ENCODE assay signal across 8 cellular contexts in genomic region chr20:47784599-47785320, GRCh38. TPM values are rescaled to one million over a fixed set of nuclear protein-coding genes. Genes with fewer than 3 reads are reported as not detected.
A peak's percentile ranks its signal among the peaks of the same experiment; 100 is the strongest.
DNase-seq lines count a peak whose midpoint lies in the region; ATAC-seq and TF ChIP-seq lines count a peak whose summit lies in the region.

No MANE protein-coding gene starts in this region.

- CTCF ChIA-PET in PC-3 (lab: Charles Lee), result interaction anchor here (0.9 kb wide), 1 partner anchor 836 kb away, joined by 3 read pairs; no protein-coding TSS in a partner anchor

- peaks cover 37% of the 10 kb centered on the region for H4K20me1 ChIP-seq in PC-3 (ENCODE audit: low read length)

- H3K79me2 ChIP-seq in PC-3 (ENCODE audit: low read length), result peaks cover 69% of the 10 kb centered on the region

- H3K36me3 ChIP-seq in PC-3 (ENCODE audit: low read depth, low read length), result peaks cover 16% of the 10 kb centered on the region
- peaks cover 0 to 8% of the 10 kb centered on the region in 2 donors for H3K36me3 ChIP-seq in esophagus (ENCODE audit: control insufficient read depth in 2 of 2, insufficient read depth in 2 of 2, low read length in 1 of 2)

- peak overlapping the region; percentile 88 for H3K9ac ChIP-seq in PC-3 (ENCODE audit: low read length)

- H3K27me3 ChIP-seq in PC-3 (ENCODE audit: low read length), result no peaks in the 10 kb centered on the region
- no peaks in the 10 kb centered on the region for H3K27me3 ChIP-seq in esophagus (ENCODE audit: control insufficient read depth in 1 of 2, insufficient read depth in 2 of 2, low read length in 2 of 2)

- no peaks in the 10 kb centered on the region for H3K9me2 ChIP-seq in PC-3 (replicated peaks; ENCODE audit: low read length)

- DNase-seq in GM12865 (ENCODE audit: low read depth) (peak; percentile 12), PC-3 (peak; percentile 74), myocyte (ENCODE audit: low read depth) (peak; percentile 27), NCI-H2196 (lab: John Stamatoyannopoulos, UW; ENCODE audit: unreplicated experiment) (no peak), GM19238 (ENCODE audit: insufficient read length, low spot score) (no peak)

- ATAC-seq in PC-3 (peak; percentile 3), HG03139 (IDR thresholded peaks at IDR 0.05; ENCODE audit: unreplicated experiment) (no peak), HG03025 (IDR thresholded peaks at IDR 0.05; ENCODE audit: low FRiP score, unreplicated experiment) (no peak)

- H3F3A ChIP-seq in PC-3 (ENCODE audit: low read length, unreplicated experiment), result peaks cover 8% of the 10 kb centered on the region

- no TSS peak for BruUV-seq in PC-3 (replicated peaks; lab: Mats Ljungman, UMichigan)

- H3K4me1 ChIP-seq in PC-3 (ENCODE audit: insufficient read depth, low read length) (peaks cover 52% of the 10 kb centered on the region), esophagus (ENCODE audit: control insufficient read depth in 2 of 2, insufficient read depth in 2 of 2, low read length in 1 of 2) (peaks cover 5 to 15% of the 10 kb centered on the region in 2 donors)

- TF ChIP-seq CTCF in GM12865 (IDR thresholded peaks at IDR 0.05; ENCODE audit: insufficient read depth, low read depth, low read length, missing control alignments), result no peak
- peak; percentile 49; the same call in 1 of the 2 replicates for TF ChIP-seq CTCF in PC-3 (conservative IDR thresholded peaks at IDR 0.05; ENCODE audit: low read depth, low read length)

- POLR2A ChIA-PET in PC-3 (lab: Charles Lee; ENCODE audit: unreplicated experiment), result no interaction called here

- H3K4me3 ChIP-seq in GM12865 (ENCODE audit: low read depth, low read length) (peak overlapping the region; percentile 41), PC-3 (ENCODE audit: low read length) (peak overlapping the region; percentile 96), esophagus (ENCODE audit: low read depth in 1 of 2, low read length in 2 of 2) (peak overlapping the region; percentile 70 to 85)

- H3K4me2 ChIP-seq in PC-3 (ENCODE audit: low read length), result peak overlapping the region; percentile 94

- no peaks in the 10 kb centered on the region for H3K9me3 ChIP-seq in PC-3 (ENCODE audit: low read length)
- no peaks in the 10 kb centered on the region for H3K9me3 ChIP-seq in esophagus (ENCODE audit: control insufficient read depth in 2 of 2, insufficient read depth in 1 of 2, low read depth in 1 of 2, low read length in 1 of 2)

- WGBS in esophagus, 2 donors, result 1 to 3% methylated on average over 33 to 69 of the region's 69 CpGs

- intact Hi-C loops in PC-3 (cut with micrococcal nuclease), result loop anchor here (5.0 to 10.0 kb wide), 2 partner anchors 143 to 230 kb away; no protein-coding TSS in a partner anchor

- H2AFZ ChIP-seq in PC-3 (ENCODE audit: low read length), result 0 out of 2 replicates have a peak overlapping the region, but pooled peaks have one; percentile 41

- H3K27ac ChIP-seq in PC-3 (ENCODE audit: low read length), result peak overlapping the region; percentile 57
- peak overlapping the region; percentile 61 to 86 for H3K27ac ChIP-seq in esophagus (ENCODE audit: low read depth in 2 of 2, low read length in 1 of 2)

RNA-seq across cellular contexts. Expression of gene SULF2, which starts 0.5 kb away (rescaled TPM):
- total RNA-seq in PC-3 (2014; rRNA removed), result 340 and 372 TPM in 2 replicates
- 100 to 1,000 TPM in 1 of 2 donors, 10 to 100 TPM in 1; 47.3 to 153 TPM for polyA plus RNA-seq in esophagus
- 2.6 and 6.0 TPM in 2 replicates for total RNA-seq in myocyte
- polyA plus RNA-seq in myocyte (2012), result 3.8 TPM

Comparison
In these comparisons a context has a peak if more than half of its experiments do, and no peak if none do; other contexts are left out.
1. DNase-seq: peak in GM12865 (single experiment), PC-3 (single experiment) and myocyte (single experiment); none in NCI-H2196 (single experiment) and GM19238 (single experiment).
2. H3K4me3 ChIP-seq: peak in every context shown above with its lines; median percentile 96 in PC-3; 78 in esophagus; 41 in GM12865.
3. RNA of gene SULF2, which starts 0.5 kb away (total RNA-seq): 340 to 372 TPM in PC-3; 2.6 to 6.0 TPM in myocyte; every median in the first group is over 10 times any median in the second.